In genomic region chr3:120428904-120429303, GRCh38 we compare ENCODE assay signal across 26 cellular contexts. TPM values are rescaled to one million over a fixed set of nuclear protein-coding genes. Genes with fewer than 3 reads are reported as not detected.
DNase-seq lines count a peak whose midpoint lies in the region; ATAC-seq and TF ChIP-seq lines count a peak whose summit lies in the region.
"Had no signal": no experiment of that assay in that cellular context is flagged by ENCODE, and none has a peak within 500 bp of the region (broad histone marks: within the 10 kb centered on the region; RNA-seq: fewer than 3 reads in every experiment).

No MANE protein-coding gene starts in this region.

- H3K27ac ChIP-seq in left ventricle myocardium inferior (replicated peaks) (peak overlapping the region; percentile 90), mesodermal cell (ENCODE audit: low read depth, low read length, severe bottlenecking) (peak overlapping the region; percentile 11), thyroid gland (no peak overlapping the region)
- H3K27ac ChIP-seq: A549, pancreas had no signal

- intact Hi-C loops in left ventricle myocardium inferior (cut with micrococcal nuclease) (no loop called here), Right ventricle myocardium inferior (cut with DNase I) (no loop called here), thyroid gland (cut with DNase I) (no loop called here)

- ATAC-seq in Right ventricle myocardium inferior (no peak), HG03045 (IDR thresholded peaks at IDR 0.05; ENCODE audit: unreplicated experiment) (no peak), GM18873 (IDR thresholded peaks at IDR 0.05; ENCODE audit: low FRiP score, unreplicated experiment) (no peak)
- ATAC-seq: heart right ventricle; pancreas; stimulated activated naive CD8-positive, alpha-beta T cell treated with anti-CD3 and anti-CD28 coated beads, Interleukin-15, Interleukin-2, amounts not matched to agents 100 U/mL and 50 U/mL, for 24 hours; upper lobe of right lung had no signal

- no peak for DNase-seq in left ventricle myocardium inferior
- no peak for DNase-seq in Right ventricle myocardium inferior (ENCODE audit: missing footprints)
- peak; percentile 56 for DNase-seq in adipocyte (ENCODE audit: low read depth)
- no peak for DNase-seq in foreskin melanocyte
- DNase-seq in thyroid gland: no peak
- DNase-seq: activated CD8-positive, alpha-beta memory T cell treated with anti-CD3 and anti-CD28 coated beads, Interleukin-2, amount 50 U/mL, for 48 hours; activated effector memory CD4-positive, alpha-beta T cell treated with anti-CD3 and anti-CD28 coated beads, Interleukin-2, amount 50 U/mL, for 16 hours; amniotic stem cell; central memory CD4-positive, alpha-beta T cell; effector memory CD4-positive, alpha-beta T cell; heart right ventricle; Karpas-422; naive B cell; NCI-H1105 treated with DMSO at 0.1 percent for 48 hours; NCI-H526; pancreas; SHP77; stimulated activated CD4-positive, alpha-beta T cell treated with anti-CD3 and anti-CD28 coated beads, Interleukin-1b, Interleukin-23, amount 100 ng/mL, for 48 hours; stimulated activated naive CD8-positive, alpha-beta T cell treated with anti-CD3 and anti-CD28 coated beads, Interleukin-15, Interleukin-2, amounts not matched to agents 100 U/mL and 50 U/mL, for 24 hours; upper lobe of right lung had no signal

- H3K36me3 ChIP-seq in left ventricle myocardium inferior: peaks cover 32% of the 10 kb centered on the region
- peaks cover 63% of the 10 kb centered on the region for H3K36me3 ChIP-seq in adipocyte (ENCODE audit: control insufficient read depth, insufficient read depth, low read length, severe bottlenecking)
- H3K36me3 ChIP-seq in mesodermal cell (ENCODE audit: control insufficient read depth, insufficient read depth, low read length): peaks cover 91% of the 10 kb centered on the region
- no peaks in the 10 kb centered on the region for H3K36me3 ChIP-seq in thyroid gland
- H3K36me3 ChIP-seq: pancreas, upper lobe of right lung had no signal

- H3K4me1 ChIP-seq in left ventricle myocardium inferior: peaks cover 100% of the 10 kb centered on the region
- peaks cover 96% of the 10 kb centered on the region for H3K4me1 ChIP-seq in adipocyte (ENCODE audit: control insufficient read depth, insufficient read depth, low read length)
- peaks cover 38% of the 10 kb centered on the region for H3K4me1 ChIP-seq in mesodermal cell (ENCODE audit: control insufficient read depth, insufficient read depth, low read length, poor library complexity, severe bottlenecking)
- H3K4me1 ChIP-seq in thyroid gland: peaks cover 67 to 71% of the 10 kb centered on the region in 2 donors

- H3K4me3 ChIP-seq in left ventricle myocardium inferior (no peak overlapping the region), adipocyte (ENCODE audit: low read length) (no peak overlapping the region), mesodermal cell (ENCODE audit: extremely low read depth, insufficient read depth, low read length, poor library complexity, severe bottlenecking) (no peak overlapping the region), thyroid gland (replicated peaks in 1 of 3) (no peak overlapping the region)
- H3K4me3 ChIP-seq: A549, heart right ventricle, lung, pancreas, upper lobe of right lung had no signal

- H3K9ac ChIP-seq in adipocyte (ENCODE audit: low read length): peak overlapping the region; percentile 78

- no peak for TF ChIP-seq POLR2A in thyroid gland (IDR thresholded peaks at IDR 0.05)

- 67 to 90% methylated on average over 1 of the region's 2 CpGs for WGBS in mesodermal cell (ENCODE audit: insufficient coverage in 2 of 2), 2 experiments
- 88% methylated on average over 2 of the region's 2 CpGs for WGBS in thyroid gland, 2 donors

- H3K27me3 ChIP-seq in left ventricle myocardium inferior (ENCODE audit: low read depth) (no peaks in the 10 kb centered on the region), adipocyte (replicated peaks; ENCODE audit: control insufficient read depth, insufficient read depth, low read length) (no peaks in the 10 kb centered on the region), thyroid gland (no peaks in the 10 kb centered on the region)
- H3K27me3 ChIP-seq: heart right ventricle, pancreas, upper lobe of right lung had no signal

- TF ChIP-seq CTCF in left ventricle myocardium inferior (IDR thresholded peaks at IDR 0.05; ENCODE audit: borderline replicate concordance) (no peak), thyroid gland (IDR thresholded peaks at IDR 0.05) (no peak)

- H3K9me3 ChIP-seq in left ventricle myocardium inferior (replicated peaks) (no peaks in the 10 kb centered on the region), adipocyte (ENCODE audit: control insufficient read depth, low read length) (no peaks in the 10 kb centered on the region), mesodermal cell (ENCODE audit: control insufficient read depth, low read length) (no peaks in the 10 kb centered on the region), thyroid gland (no peaks in the 10 kb centered on the region)
- H3K9me3 ChIP-seq: A549, heart right ventricle, pancreas, upper lobe of right lung had no signal

RNA-seq across cellular contexts. Expression of gene FSTL1, which starts 21.9 kb away (rescaled TPM):
- total RNA-seq in left ventricle myocardium inferior (243 TPM), Right ventricle myocardium inferior (217 TPM), thyroid gland (100 to 1,000 TPM; 135 to 268 (median 228) TPM)
- 649 TPM for polyA plus RNA-seq in mesodermal cell (2013, experiment 1 of 2)
- polyA plus RNA-seq in mesodermal cell (2013, experiment 2 of 2): 512 TPM
- total RNA-seq: HT-29 had no signal

Comparison
In these comparisons a context has a peak if more than half of its experiments do, and no peak if none do; other contexts are left out.
1. H3K27ac ChIP-seq: peak in left ventricle myocardium inferior (single experiment) and mesodermal cell (single experiment); none in thyroid gland (0 of 3).